14 cellular contexts compared by ENCODE assay signal in the genomic region with DNA sequence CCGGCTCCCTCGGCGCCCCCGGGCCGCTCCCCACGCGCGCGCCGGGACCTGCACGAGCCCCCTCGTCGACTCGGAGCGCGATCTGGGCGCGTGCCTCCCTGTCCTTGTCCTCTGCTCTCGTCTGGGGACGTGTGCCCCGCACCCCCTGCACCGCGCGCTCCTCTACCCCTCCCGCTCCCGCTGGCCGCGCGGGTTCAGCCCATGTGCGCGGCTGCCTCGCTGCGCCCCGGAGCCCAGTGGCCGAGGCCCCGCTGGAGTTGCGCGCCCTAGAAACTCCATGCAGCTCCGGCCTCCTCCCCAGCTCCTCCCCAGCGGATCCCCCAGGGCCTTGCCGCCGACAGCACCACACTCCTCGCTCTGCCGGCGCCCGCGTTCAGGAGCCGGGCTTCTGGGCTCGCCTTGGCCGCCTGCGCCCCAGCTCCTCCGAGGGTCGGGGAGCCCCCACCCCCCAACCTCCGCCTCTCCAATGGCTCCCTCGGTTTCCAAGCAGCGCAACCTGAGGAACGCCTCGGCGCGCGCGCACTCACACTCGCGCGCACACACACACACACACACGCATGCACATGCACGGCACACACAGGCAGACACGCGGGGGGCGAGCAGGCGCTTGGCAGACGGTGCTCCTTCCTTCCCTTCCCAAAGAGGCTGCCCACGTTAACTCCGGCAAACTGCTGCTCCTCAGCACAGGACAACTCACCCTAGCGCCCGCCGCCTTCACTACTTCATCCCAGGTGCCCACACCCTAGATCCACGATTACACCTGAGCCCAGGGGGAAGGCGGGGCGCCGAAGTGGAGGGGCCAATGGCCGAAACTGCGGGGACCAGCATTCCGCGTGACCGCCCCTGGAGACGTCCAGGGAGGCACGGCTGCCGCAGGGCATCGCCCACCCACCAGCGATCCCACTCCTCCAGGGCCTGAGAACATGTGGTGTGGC.
DNase-seq lines count a peak whose midpoint lies in the region; ATAC-seq and TF ChIP-seq lines count a peak whose summit lies in the region.
"Had no signal": no experiment of that assay in that cellular context is flagged by ENCODE, and none has a peak within 500 bp of the region (broad histone marks: within the 10 kb centered on the region; RNA-seq: fewer than 3 reads in every experiment).

No MANE protein-coding gene starts in this region.

- 2% methylated on average over 10 of the region's 91 CpGs for WGBS in mammary epithelial cell (ENCODE audit: low coverage, missing lambda C conversion rate)
- 3% methylated on average over 61 of the region's 91 CpGs for WGBS in smooth muscle cell (ENCODE audit: low lambda C conversion rate)
- 1 to 4% methylated on average over 19 to 85 of the region's 91 CpGs for WGBS in tibial nerve, 2 donors
- no CpG with 5 or more reads among the region's 91 CpGs for WGBS in gastroesophageal sphincter (ENCODE audit: low coverage in 1 of 2), 2 donors

- intact Hi-C loops in breast epithelium (cut with DNase I; ENCODE audit: low total_unique reads): no loop called here
- intact Hi-C loops in mammary epithelial cell (cut with micrococcal nuclease): no loop called here

- peak overlapping the region in 2 of 3 donors; percentile 37 to 44 for H3K4me3 ChIP-seq in breast epithelium
- H3K4me3 ChIP-seq in mammary epithelial cell (replicated peaks in 1 of 3; ENCODE audit: insufficient read depth in 1 of 3, low read depth in 2 of 3, low read length in 3 of 3): no peak overlapping the region
- peak overlapping the region; percentile 74 for H3K4me3 ChIP-seq in iPS-11a (ENCODE audit: low read depth, low read length)
- peak overlapping the region; percentile 37 for H3K4me3 ChIP-seq in smooth muscle cell
- peak overlapping the region in 1 of 4 donors; percentile 20 for H3K4me3 ChIP-seq in tibial nerve
- H3K4me3 ChIP-seq in coronary artery: no peak overlapping the region
- H3K4me3 ChIP-seq in gastroesophageal sphincter: peak overlapping the region in 1 of 2 donors; percentile 4
- H3K4me3 ChIP-seq: mucosa of descending colon, upper lobe of left lung had no signal

- no peak overlapping the region for H3K27ac ChIP-seq in breast epithelium
- H3K27ac ChIP-seq in mammary epithelial cell (ENCODE audit: insufficient read depth, low read depth, low read length): no peak overlapping the region
- peak overlapping the region; percentile 30; the same call in 1 of the 2 replicates for H3K27ac ChIP-seq in VCaP
- H3K27ac ChIP-seq in smooth muscle cell (ENCODE audit: low read depth): no peak overlapping the region
- no peak overlapping the region for H3K27ac ChIP-seq in tibial nerve
- H3K27ac ChIP-seq in coronary artery: no peak overlapping the region
- no peak overlapping the region for H3K27ac ChIP-seq in gastroesophageal sphincter
- H3K27ac ChIP-seq: HL-60, upper lobe of left lung had no signal

- ATAC-seq in gastroesophageal sphincter: no peak
- ATAC-seq: mucosa of descending colon had no signal

- H3K36me3 ChIP-seq in breast epithelium (no peaks in the 10 kb centered on the region), mammary epithelial cell (ENCODE audit: insufficient read depth, low read length) (no peaks in the 10 kb centered on the region), smooth muscle cell (ENCODE audit: low read depth) (no peaks in the 10 kb centered on the region), tibial nerve (no peaks in the 10 kb centered on the region), gastroesophageal sphincter (no peaks in the 10 kb centered on the region)
- H3K36me3 ChIP-seq: upper lobe of left lung had no signal

- no peak overlapping the region for H3K4me2 ChIP-seq in mammary epithelial cell (ENCODE audit: insufficient read depth, low read depth, low read length)
- H3K4me2 ChIP-seq in smooth muscle cell: peak overlapping the region; percentile 81

- no peaks in the 10 kb centered on the region for H3K4me1 ChIP-seq in breast epithelium
- no peaks in the 10 kb centered on the region for H3K4me1 ChIP-seq in mammary epithelial cell (ENCODE audit: insufficient read depth, low read length)
- H3K4me1 ChIP-seq in smooth muscle cell (ENCODE audit: low read depth): no peaks in the 10 kb centered on the region
- peaks cover 0 to 18% (median 0%) of the 10 kb centered on the region in 4 donors for H3K4me1 ChIP-seq in tibial nerve
- peaks cover 0 to 14% (median 0%) of the 10 kb centered on the region in 3 donors for H3K4me1 ChIP-seq in gastroesophageal sphincter

- peaks cover 0 to 21% of the 10 kb centered on the region in 2 donors for H3K9me3 ChIP-seq in breast epithelium
- H3K9me3 ChIP-seq in mammary epithelial cell (replicated peaks; ENCODE audit: insufficient read depth, low read length): no peaks in the 10 kb centered on the region
- no peaks in the 10 kb centered on the region for H3K9me3 ChIP-seq in smooth muscle cell (replicated peaks; ENCODE audit: low read depth)
- peaks cover 0 to 13% (median 0%) of the 10 kb centered on the region in 4 donors for H3K9me3 ChIP-seq in tibial nerve
- peaks cover 0 to 7% (median 0%) of the 10 kb centered on the region in 3 donors for H3K9me3 ChIP-seq in gastroesophageal sphincter
- H3K9me3 ChIP-seq: mucosa of descending colon, upper lobe of left lung had no signal

- TF ChIP-seq EP300 in tibial nerve (IDR thresholded peaks at IDR 0.05) (no peak), gastroesophageal sphincter (IDR thresholded peaks at IDR 0.05) (no peak)

- no peaks in the 10 kb centered on the region for H3F3A ChIP-seq in smooth muscle cell (ENCODE audit: low read depth)

- dilution Hi-C loops in mammary epithelial cell (cut with HindIII; ENCODE audit: low sequenced_read_pairs): no loop called here

- TF ChIP-seq POLR2A in breast epithelium (IDR thresholded peaks at IDR 0.05): no peak
- TF ChIP-seq POLR2A in tibial nerve (IDR thresholded peaks at IDR 0.05): no peak
- TF ChIP-seq POLR2A in gastroesophageal sphincter (IDR thresholded peaks at IDR 0.05): no peak

- H4K20me1 ChIP-seq in mammary epithelial cell (ENCODE audit: insufficient read depth, low read length) (no peaks in the 10 kb centered on the region), smooth muscle cell (ENCODE audit: low read depth) (no peaks in the 10 kb centered on the region)

- BruUV-seq in mammary epithelial cell (replicated peaks; lab: Mats Ljungman, UMichigan): no TSS peak

- H3K9ac ChIP-seq in mammary epithelial cell (ENCODE audit: insufficient read depth, low read length): no peak overlapping the region
- H3K9ac ChIP-seq in smooth muscle cell (ENCODE audit: low read depth): no peak overlapping the region

- CTCF ChIA-PET in mammary epithelial cell (lab: Charles Lee; ENCODE audit: low non-redundant PET): no interaction called here

- no peak for TF ChIP-seq CTCF in breast epithelium (IDR thresholded peaks at IDR 0.05)
- no peak for TF ChIP-seq CTCF in mammary epithelial cell (conservative IDR thresholded peaks at IDR 0.05 in 1 of 2, IDR thresholded peaks at IDR 0.05 in 1 of 2; ENCODE audit: extremely low read depth in 1 of 2, insufficient read depth in 1 of 2, low read depth in 1 of 2, low read length in 2 of 2)
- no peak for TF ChIP-seq CTCF in VCaP (conservative IDR thresholded peaks at IDR 0.05)
- TF ChIP-seq CTCF in smooth muscle cell (IDR thresholded peaks at IDR 0.05; ENCODE audit: borderline replicate concordance, insufficient read depth, poor library complexity, severe bottlenecking): no peak
- TF ChIP-seq CTCF in tibial nerve (IDR thresholded peaks at IDR 0.05): no peak
- no peak for TF ChIP-seq CTCF in coronary artery (IDR thresholded peaks at IDR 0.05)
- no peak for TF ChIP-seq CTCF in gastroesophageal sphincter (IDR thresholded peaks at IDR 0.05)

- no peaks in the 10 kb centered on the region for H3K79me2 ChIP-seq in mammary epithelial cell (ENCODE audit: insufficient read depth, low read length)
- no peaks in the 10 kb centered on the region for H3K79me2 ChIP-seq in smooth muscle cell (ENCODE audit: low read depth)

- peaks cover 0 to 48% of the 10 kb centered on the region in 2 donors for H3K27me3 ChIP-seq in breast epithelium
- H3K27me3 ChIP-seq in mammary epithelial cell (ENCODE audit: insufficient read depth, low read length): peaks cover 17% of the 10 kb centered on the region
- H3K27me3 ChIP-seq in smooth muscle cell (ENCODE audit: low read depth): peaks cover 73% of the 10 kb centered on the region
- H3K27me3 ChIP-seq in tibial nerve: peaks cover 0 to 29% of the 10 kb centered on the region in 2 donors
- peaks cover 61% of the 10 kb centered on the region for H3K27me3 ChIP-seq in gastroesophageal sphincter

- H2AFZ ChIP-seq in mammary epithelial cell (ENCODE audit: low read depth, low read length) (no peak overlapping the region), smooth muscle cell (ENCODE audit: low read depth) (no peak overlapping the region)

- in situ Hi-C loops in mammary epithelial cell (cut with MboI; ENCODE audit: low sequenced_read_pairs in 2 of 2): no loop called here

- no peak for DNase-seq in breast epithelium (ENCODE audit: low spot score in 2 of 2)
- no peak for DNase-seq in mammary epithelial cell
- no peak for DNase-seq in smooth muscle cell (lab: John Stamatoyannopoulos, UW; ENCODE audit: unreplicated experiment)
- DNase-seq in tibial nerve (ENCODE audit: low spot score in 2 of 2): no peak
- no peak for DNase-seq in coronary artery (ENCODE audit: low spot score)
- DNase-seq: activated CD4-positive, alpha-beta T cell treated with anti-CD3 and anti-CD28 coated beads, Interleukin-2, amount 50 U/mL, for 4 hours; DMS79; mucosa of descending colon; NCI-H774 had no signal

Comparison
In these comparisons a context has a peak if more than half of its experiments do, and no peak if none do; other contexts are left out.
1. H3K4me3 ChIP-seq: peak in breast epithelium (2 of 3), iPS-11a (single experiment) and smooth muscle cell (single experiment); none in mammary epithelial cell (0 of 3) and coronary artery (single experiment).